In the genomic region with DNA sequence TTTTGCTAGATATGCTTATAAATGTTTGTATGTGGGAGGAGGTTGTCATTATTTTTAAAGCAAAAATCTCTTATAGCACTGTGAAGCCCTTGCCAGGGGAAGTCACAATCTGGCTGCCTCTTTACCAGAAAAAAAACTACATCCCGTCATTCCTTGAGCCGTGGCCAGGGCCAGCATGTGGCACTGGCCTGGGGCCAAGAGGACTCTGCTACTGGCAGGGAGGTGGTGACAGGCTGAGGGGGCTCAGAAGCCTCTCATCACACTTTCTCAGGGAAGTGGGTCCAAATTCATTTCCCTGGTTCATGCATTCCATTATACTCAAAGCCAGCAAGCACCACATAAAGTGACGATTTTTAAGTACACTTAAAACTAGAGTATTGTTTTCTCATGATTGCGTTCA, we compare ENCODE assay signal across 13 cellular contexts.
DNase-seq lines count a peak whose midpoint lies in the region; ATAC-seq, FAIRE-seq and TF ChIP-seq lines count a peak whose summit lies in the region.
"Had no signal": no experiment of that assay in that cellular context is flagged by ENCODE, and none has a peak within 500 bp of the region (broad histone marks: within the 10 kb centered on the region; RNA-seq: fewer than 3 reads in every experiment).

No MANE protein-coding gene starts in this region.

- H2BK15ac ChIP-seq in H1 (ENCODE audit: low read length), result no peak overlapping the region

- H3K4me3 ChIP-seq in BE2C (ENCODE audit: low read depth, low read length), result no peak overlapping the region
- H3K4me3 ChIP-seq in H1 (ENCODE audit: extremely low read depth in 1 of 4, insufficient read depth in 2 of 4, low read depth in 3 of 4, low read length in 4 of 4), result no peak overlapping the region
- no peak overlapping the region for H3K4me3 ChIP-seq in mucosa of descending colon
- H3K4me3 ChIP-seq: vagina had no signal

- H3K14ac ChIP-seq in H1 (ENCODE audit: insufficient read length), result no peak overlapping the region

- H3K4me2 ChIP-seq in H1 (ENCODE audit: insufficient read depth in 1 of 2, low read depth in 2 of 2, low read length in 2 of 2), result no peak overlapping the region

- H3K4me3 Mint-ChIP-seq in osteocyte (ENCODE audit: unreplicated experiment), result no peak overlapping the region
- H3K4me3 Mint-ChIP-seq: activated T-cell treated with anti-CD3 and anti-CD28 coated beads, Interleukin-2, amount 50 U/mL, for 4 hours had no signal

- no peak overlapping the region for H2BK120ac ChIP-seq in H1 (replicated peaks; ENCODE audit: low read depth, low read length)

- H3K36me3 Mint-ChIP-seq in osteocyte (ENCODE audit: unreplicated experiment), result no peaks in the 10 kb centered on the region

- no peak overlapping the region for H3K23ac ChIP-seq in H1 (ENCODE audit: insufficient read length)

- H3K4ac ChIP-seq in H1 (replicated peaks; ENCODE audit: insufficient read length, low read depth, low read length), result no peak overlapping the region

- H2AK5ac ChIP-seq in H1 (ENCODE audit: low read depth, low read length), result peak overlapping the region; percentile 70; the same call in 1 of the 2 replicates

- ATAC-seq in mucosa of descending colon (peak; percentile 59), GM18867 (IDR thresholded peaks at IDR 0.05; ENCODE audit: unreplicated experiment) (no peak)
- ATAC-seq: activated T-cell treated with anti-CD3 and anti-CD28 coated beads, Interleukin-2, amount 50 U/mL, for 4 hours had no signal

- DNase-seq in BE2C (peak; percentile 46), NCI-H1092 treated with DMSO at 0.1 percent for 48 hours (lab: John Stamatoyannopoulos, UW) (peak; percentile 31), H1 (ENCODE audit: low read depth in 1 of 2, low spot score in 2 of 2) (no peak), mucosa of descending colon (peak in 2 of 3 donors; percentile 23 to 50), NCI-H187 (lab: John Stamatoyannopoulos, UW) (no peak), HCEC 1CT (no peak), osteocyte (ENCODE audit: extremely low spot score, unreplicated experiment) (no peak)
- DNase-seq: activated T-cell treated with anti-CD3 and anti-CD28 coated beads, Interleukin-2, amount 50 U/mL, for 4 hours; AML-193; GF-D8; SIG-M5 had no signal

- H4K8ac ChIP-seq in H1 (ENCODE audit: extremely low read depth, insufficient read depth, low read length), result no peak overlapping the region

- H3K4me1 Mint-ChIP-seq in osteocyte (ENCODE audit: unreplicated experiment), result peaks cover 3% of the 10 kb centered on the region

- H2AFZ ChIP-seq in H1 (ENCODE audit: low read length), result no peak overlapping the region

- no peaks in the 10 kb centered on the region for H4K20me1 ChIP-seq in H1 (replicated peaks in 1 of 2; ENCODE audit: control insufficient read depth in 1 of 2, insufficient read depth in 2 of 2, low read length in 2 of 2)

- H3K18ac ChIP-seq in H1 (ENCODE audit: extremely low read depth, low read length), result peak overlapping the region; percentile 24; the same call in 1 of the 2 replicates

- H3K23me2 ChIP-seq in H1 (ENCODE audit: low read depth, low read length), result no peaks in the 10 kb centered on the region

- CTCF ChIA-PET in H1 (lab: Charles Lee; ENCODE audit: partially characterized antibody), result interaction anchor here (0.6 to 2.0 kb wide), 17 partner anchors 9 to 969 kb away, joined by 3 to 8 read pairs (median 3); no protein-coding TSS in a partner anchor

- no peaks in the 10 kb centered on the region for H3K9me3 Mint-ChIP-seq in osteocyte (ENCODE audit: unreplicated experiment)

- FAIRE-seq in H1 (lab: Jason Lieb, UNC), result no peak

- no peaks in the 10 kb centered on the region for H3K79me2 ChIP-seq in H1 (ENCODE audit: control insufficient read depth in 1 of 2, insufficient read depth in 2 of 2, low read length in 2 of 2)

- no peak overlapping the region; the same call in 1 of the 2 replicates for H2BK12ac ChIP-seq in H1 (ENCODE audit: low read depth, low read length)

- no peak overlapping the region for H4K5ac ChIP-seq in H1 (ENCODE audit: insufficient read length, low read depth, low read length)

- H3K9me3 ChIP-seq in BE2C, result no peaks in the 10 kb centered on the region
- H3K9me3 ChIP-seq in H1 (ENCODE audit: insufficient read depth in 2 of 2, low read depth in 1 of 2, low read length in 1 of 2), result no peaks in the 10 kb centered on the region
- no peaks in the 10 kb centered on the region for H3K9me3 ChIP-seq in mucosa of descending colon
- H3K9me3 ChIP-seq: vagina had no signal

- H3K79me1 ChIP-seq in H1 (ENCODE audit: low read depth, low read length), result no peaks in the 10 kb centered on the region

- H3K27me3 ChIP-seq in BE2C (no peaks in the 10 kb centered on the region), H1 (replicated peaks in 1 of 4; ENCODE audit: control insufficient read depth in 3 of 4, extremely low read depth in 1 of 4, insufficient read depth in 3 of 4, low read length in 3 of 4) (no peaks in the 10 kb centered on the region)
- H3K27me3 ChIP-seq: vagina had no signal

- H3K56ac ChIP-seq in H1 (replicated peaks; ENCODE audit: insufficient read length, low read depth, low read length), result no peak overlapping the region

- TF ChIP-seq CTCF in BE2C (IDR thresholded peaks at IDR 0.05; ENCODE audit: low read depth, low read length), result no peak
- no peak for TF ChIP-seq CTCF in H1 (IDR thresholded peaks at IDR 0.05; ENCODE audit: control extremely low read depth in 1 of 3, insufficient read depth in 1 of 3, low read depth in 1 of 3, low read length in 3 of 3)
- no peak for TF ChIP-seq CTCF in mucosa of descending colon (IDR thresholded peaks at IDR 0.05)
- TF ChIP-seq CTCF in osteocyte (IDR thresholded peaks at IDR 0.05), result no peak

- no peak overlapping the region for H3K27ac ChIP-seq in H1 (ENCODE audit: low read depth, low read length)
- H3K27ac ChIP-seq: vagina had no signal

- H4K91ac ChIP-seq in H1 (replicated peaks; ENCODE audit: insufficient read length, low read length), result peak overlapping the region; percentile 58

- H3K9ac ChIP-seq in H1 (replicated peaks in 1 of 4; ENCODE audit: extremely low read depth in 1 of 4, low read depth in 3 of 4, low read length in 3 of 4), result no peak overlapping the region

- H3K4me1 ChIP-seq in BE2C, result 0 out of 2 replicates have a peak, but pooled peaks cover 4% of the 10 kb centered on the region
- H3K4me1 ChIP-seq in H1 (replicated peaks in 1 of 4; ENCODE audit: control insufficient read depth in 3 of 4, insufficient read depth in 4 of 4, low read length in 3 of 4), result peaks cover 0 to 5% (median 2%) of the 10 kb centered on the region in 4 experiments; a peak in 3 of 7 replicates
- H3K4me1 ChIP-seq in mucosa of descending colon (ENCODE audit: low read depth), result peaks cover 6% of the 10 kb centered on the region

- no peaks in the 10 kb centered on the region for H3K36me3 ChIP-seq in BE2C
- H3K36me3 ChIP-seq in H1 (ENCODE audit: control insufficient read depth in 2 of 4, insufficient read depth in 4 of 4, low read length in 3 of 4), result no peaks in the 10 kb centered on the region
- no peaks in the 10 kb centered on the region for H3K36me3 ChIP-seq in mucosa of descending colon (ENCODE audit: low read depth)
- H3K36me3 ChIP-seq: vagina had no signal

- H3K27me3 Mint-ChIP-seq in osteocyte (ENCODE audit: unreplicated experiment), result peaks cover 23% of the 10 kb centered on the region

- TF ChIP-seq POLR2A in H1 (IDR thresholded peaks at IDR 0.05; ENCODE audit: control extremely low read depth in 1 of 2, low read depth in 2 of 2, low read length in 2 of 2), result no peak

- no peak overlapping the region for H3K27ac Mint-ChIP-seq in osteocyte (ENCODE audit: unreplicated experiment)

- H2BK5ac ChIP-seq in H1 (ENCODE audit: low read depth, low read length), result peak overlapping the region; percentile 73; the same call in 1 of the 2 replicates

- no peak for TF ChIP-seq EP300 in H1 (IDR thresholded peaks at IDR 0.05; ENCODE audit: borderline replicate concordance in 1 of 2, low read depth in 2 of 2, low read length in 2 of 2)

- WGBS in H1 (ENCODE audit: extremely low coverage in 1 of 2, insufficient coverage in 1 of 2, insufficient read length in 1 of 2, insufficient replicate concordance in 2 of 2, low coverage in 1 of 2, low lambda C conversion rate in 2 of 2, missing lambda C conversion rate in 1 of 2), 2 experiments, result 76% methylated on average over 4 of the region's 4 CpGs; no CpG with 5 or more reads in 1 of the 2 experiments

- intact Hi-C loops in mucosa of descending colon (cut with DNase I, micrococcal nuclease), result no loop called here

- no peak for TF ChIP-seq RAD21 in H1 (IDR thresholded peaks at IDR 0.05 in 1 of 2, conservative IDR thresholded peaks at IDR 0.05 in 1 of 2; ENCODE audit: low read depth in 2 of 2, low read length in 2 of 2)

- POLR2A ChIA-PET in H1 (lab: Charles Lee; ENCODE audit: partially characterized antibody), result interaction anchor here (1.4 kb wide), 1 partner anchor 26 kb away, joined by 4 read pairs; no protein-coding TSS in a partner anchor

- H2BK20ac ChIP-seq in H1 (ENCODE audit: low read length), result peak overlapping the region; percentile 89; the same call in 1 of the 2 replicates

TF ChIP-seq in H1, 55 proteins besides CTCF, POLR2A, EP300 and RAD21:
- no peak for TF ChIP-seq RBBP5 (IDR thresholded peaks at IDR 0.05; ENCODE audit: borderline replicate concordance, low read depth, low read length)
- TF ChIP-seq CBX5 (IDR thresholded peaks at IDR 0.05; ENCODE audit: low read depth, low read length), result no peak
- no peak for TF ChIP-seq SP4 (IDR thresholded peaks at IDR 0.05; ENCODE audit: low read length)
- no peak for TF ChIP-seq SRF (IDR thresholded peaks at IDR 0.05; ENCODE audit: low read depth, low read length)
- TF ChIP-seq TAF1 (IDR thresholded peaks at IDR 0.05; ENCODE audit: low read depth, low read length), result no peak
- TF ChIP-seq RFX5 (IDR thresholded peaks at IDR 0.05; ENCODE audit: borderline replicate concordance, low read depth, low read length), result no peak
- no peak for TF ChIP-seq CTBP2 (IDR thresholded peaks at IDR 0.05; ENCODE audit: borderline replicate concordance, insufficient read depth, insufficient read length, low read length)

Comparison
In these comparisons a context has a peak if more than half of its experiments do, and no peak if none do; other contexts are left out.
1. DNase-seq: peak in BE2C (single experiment), NCI-H1092 treated with DMSO at 0.1 percent for 48 hours (single experiment) and mucosa of descending colon (2 of 3); none in H1 (0 of 2), NCI-H187 (0 of 2), HCEC 1CT (single experiment) and osteocyte (single experiment).